In the genomic region with DNA sequence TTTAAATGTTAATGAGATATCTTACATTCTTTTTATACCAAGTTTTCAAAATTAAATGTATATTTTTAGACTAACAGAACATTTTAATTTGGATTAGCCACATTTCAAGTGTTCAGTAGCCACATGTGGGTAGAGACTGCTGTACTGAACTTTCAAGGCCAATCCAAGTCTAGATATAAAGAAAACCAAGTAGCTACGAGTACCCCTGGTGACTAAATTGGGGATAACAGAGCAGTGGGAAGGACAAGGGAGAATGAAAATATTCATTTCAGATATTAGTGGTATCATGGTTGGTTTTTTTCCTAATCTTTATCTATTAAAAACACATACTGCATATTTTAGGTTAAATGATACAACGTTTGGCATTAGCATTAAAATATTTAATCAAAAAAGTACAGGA, we compare ENCODE assay signal across 10 cellular contexts.
DNase-seq lines count a peak whose midpoint lies in the region; ATAC-seq and TF ChIP-seq lines count a peak whose summit lies in the region.
"Had no signal": no experiment of that assay in that cellular context is flagged by ENCODE, and none has a peak within 500 bp of the region (broad histone marks: within the 10 kb centered on the region; RNA-seq: fewer than 3 reads in every experiment).

No MANE protein-coding gene starts in this region.

- no peak overlapping the region for H3K4me2 ChIP-seq in Loucy (ENCODE audit: low read depth, low read length, poor library complexity, severe bottlenecking)

- H3K79me2 ChIP-seq in Loucy (ENCODE audit: insufficient read depth, low read length), result no peaks in the 10 kb centered on the region

- no peaks in the 10 kb centered on the region for H3K9me2 ChIP-seq in Loucy (replicated peaks; ENCODE audit: low read depth, low read length)

- H3K4me3 ChIP-seq in Loucy (ENCODE audit: low read length, poor library complexity, severe bottlenecking), result no peak overlapping the region
- H3K4me3 ChIP-seq: adrenal gland, skin epidermis had no signal

- H3K9me3 ChIP-seq in Loucy (ENCODE audit: insufficient read depth, low read depth, low read length), result no peaks in the 10 kb centered on the region
- H3K9me3 ChIP-seq: adrenal gland had no signal

- in situ Hi-C loops in SK-MEL-5 (cut with HindIII; ENCODE audit: low pct_unique_long_range_greater_than_20kb, low sequenced_read_pairs), result no loop called here

- no peak overlapping the region for H3K9ac ChIP-seq in Loucy (ENCODE audit: low read depth, low read length, poor library complexity, severe bottlenecking)

- peak; percentile 38 for DNase-seq in D341Med (ENCODE audit: low spot score)
- peak; percentile 55 for DNase-seq in SK-MEL-5 (ENCODE audit: low read depth, low spot score)
- DNase-seq in iPS-NIHi11 (ENCODE audit: low spot score), result peak; percentile 17
- DNase-seq in GM10248 (ENCODE audit: extremely low spot score), result no peak
- DNase-seq in DMS153 (lab: John Stamatoyannopoulos, UW), result no peak
- no peak for DNase-seq in GM19238 (ENCODE audit: insufficient read length, low spot score)
- DNase-seq: adrenal gland had no signal

- H3K27me3 ChIP-seq in Loucy (ENCODE audit: insufficient read depth, low read length, poor library complexity, severe bottlenecking), result no peaks in the 10 kb centered on the region
- H3K27me3 ChIP-seq: adrenal gland had no signal

- H3K36me3 ChIP-seq in Loucy (ENCODE audit: insufficient read depth, low read length), result no peaks in the 10 kb centered on the region
- H3K36me3 ChIP-seq: adrenal gland had no signal

- TF ChIP-seq CTCF in Loucy (conservative IDR thresholded peaks at IDR 0.05; ENCODE audit: low read length) (peak; percentile 31), GM10248 (IDR thresholded peaks at IDR 0.05; ENCODE audit: control extremely low read depth, extremely low read depth, low read depth, missing control alignments) (no peak)

- no peak for ATAC-seq in GM21528 (IDR thresholded peaks at IDR 0.05; ENCODE audit: low FRiP score, unreplicated experiment)

- CTCF ChIA-PET in GM10248 (lab: Yijun Ruan, JAX), result no interaction called here

- H2AFZ ChIP-seq in Loucy (ENCODE audit: low read length), result no peak overlapping the region

- H3K4me1 ChIP-seq in Loucy (ENCODE audit: insufficient read depth, low read length, poor library complexity, severe bottlenecking), result no peaks in the 10 kb centered on the region
- H3K4me1 ChIP-seq: adrenal gland had no signal

- POLR2A ChIA-PET in GM10248 (lab: Yijun Ruan, JAX), result no interaction called here

- no peaks in the 10 kb centered on the region for H3F3A ChIP-seq in Loucy (ENCODE audit: low read depth)

- H4K20me1 ChIP-seq in Loucy (ENCODE audit: insufficient read depth, low read length, poor library complexity, severe bottlenecking), result no peaks in the 10 kb centered on the region

Comparison
In these comparisons a context has a peak if more than half of its experiments do, and no peak if none do; other contexts are left out.
1. DNase-seq: peak in D341Med (single experiment), SK-MEL-5 (single experiment) and iPS-NIHi11 (single experiment); none in GM10248 (single experiment), DMS153 (single experiment) and GM19238 (single experiment).